Comparison of ENCODE assay signal across 8 cellular contexts in the genomic region with DNA sequence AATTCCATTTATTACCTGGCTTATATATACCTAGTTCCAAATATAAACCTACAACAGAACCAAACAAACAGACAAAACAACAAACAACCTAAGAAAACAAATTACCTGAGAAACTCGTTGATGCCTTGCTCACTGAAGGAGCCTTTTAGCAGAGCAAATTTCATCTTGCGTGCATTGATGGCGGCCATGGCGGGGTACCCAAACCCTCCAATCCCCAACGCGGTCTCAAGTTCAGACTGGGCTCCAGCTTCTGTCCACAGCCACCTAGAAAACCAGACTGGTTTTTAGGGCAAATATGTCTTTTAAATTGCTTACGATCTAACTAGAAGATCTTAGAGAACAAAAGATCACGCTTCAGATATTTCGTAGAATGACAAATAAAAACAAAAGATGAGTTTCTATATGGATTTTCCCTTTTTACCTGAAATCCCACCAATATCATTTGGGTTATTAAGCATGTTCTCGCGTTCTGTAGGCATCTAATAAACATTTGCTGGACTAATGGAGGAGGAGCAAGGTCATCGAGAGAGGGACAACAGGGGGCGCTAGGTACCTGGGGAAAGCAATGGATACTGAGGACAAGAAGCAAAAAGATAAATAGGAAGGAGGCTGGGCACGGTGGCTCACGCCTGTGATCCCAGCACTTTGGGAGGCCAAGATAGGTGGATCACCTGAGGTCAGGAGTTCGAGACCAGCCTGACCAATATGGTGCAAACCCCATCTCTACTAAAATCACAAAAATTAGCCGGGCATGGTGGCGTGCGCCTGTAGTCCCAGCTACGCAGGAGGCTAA. TPM values are rescaled to one million over a fixed set of nuclear protein-coding genes. Genes with fewer than 3 reads are reported as not detected.
DNase-seq lines count a peak whose midpoint lies in the region; ATAC-seq, FAIRE-seq and TF ChIP-seq lines count a peak whose summit lies in the region.

No MANE protein-coding gene starts in this region.

- FAIRE-seq in RCC 7860 (lab: Jason Lieb, UNC), result no peak

- peaks cover 59% of the 10 kb centered on the region for H3K36me3 ChIP-seq in PC-9 (ENCODE audit: low read depth)

- POLR2A ChIA-PET in PC-9 (lab: Charles Lee; ENCODE audit: unreplicated experiment), result no interaction called here

- TF ChIP-seq CTCF in PC-9 (conservative IDR thresholded peaks at IDR 0.05) (peak; percentile 48), type B pancreatic cell (conservative IDR thresholded peaks at IDR 0.05) (peak; percentile 40), omental fat pad (IDR thresholded peaks at IDR 0.05) (no peak)

- DNase-seq in stimulated activated CD4-positive, alpha-beta T cell treated with anti-CD3 and anti-CD28 coated beads, Interleukin-12 subunit alpha, Interleukin-12 subunit beta, amount 100 ng/mL, for 4 hours, result peak; percentile 25
- no peak for DNase-seq in stimulated activated CD4-positive, alpha-beta T cell treated with anti-CD3 and anti-CD28 coated beads, Interleukin-1b, Interleukin-23, amount 100 ng/mL, for 48 hours
- no peak for DNase-seq in PC-9
- DNase-seq in dermis blood vessel endothelial cell, result peak; percentile 60
- no peak for DNase-seq in type B pancreatic cell (ENCODE audit: extremely low spot score, unreplicated experiment)
- no peak for DNase-seq in omental fat pad (ENCODE audit: low spot score)
- no peak for DNase-seq in RCC 7860 (ENCODE audit: low spot score)
- no peak for DNase-seq in H4 (ENCODE audit: low spot score)

- H4K20me1 ChIP-seq in PC-9 (ENCODE audit: insufficient read depth), result peaks cover 20% of the 10 kb centered on the region; the same call in 1 of the 2 replicates

- peaks cover 12% of the 10 kb centered on the region; the same call in 1 of the 2 replicates for H3F3A ChIP-seq in PC-9 (ENCODE audit: insufficient read depth, low read depth)

- no peak overlapping the region for H3K4me3 Mint-ChIP-seq in type B pancreatic cell

- H2AFZ ChIP-seq in PC-9, result no peak overlapping the region

- no peaks in the 10 kb centered on the region for H3K4me1 ChIP-seq in PC-9 (replicated peaks; ENCODE audit: insufficient read depth)

- ATAC-seq in omental fat pad (ENCODE audit: low FRiP score), result no peak

- CTCF ChIA-PET in PC-9 (lab: Charles Lee), result no interaction called here

- no peaks in the 10 kb centered on the region for H3K27me3 ChIP-seq in PC-9 (ENCODE audit: insufficient read depth, low read depth)

- no peaks in the 10 kb centered on the region for H3K79me2 ChIP-seq in PC-9 (ENCODE audit: low read depth)

- H3K4me1 Mint-ChIP-seq in type B pancreatic cell (ENCODE audit: unreplicated experiment), result peaks cover 5% of the 10 kb centered on the region

- intact Hi-C loops in PC-9 (cut with micrococcal nuclease; ENCODE audit: unreplicated experiment), result no loop called here

- H3K9me3 ChIP-seq in PC-9 (ENCODE audit: insufficient read depth, low read depth), result no peaks in the 10 kb centered on the region

- no peaks in the 10 kb centered on the region for H3K9me2 ChIP-seq in PC-9 (ENCODE audit: insufficient read depth)

- no peak overlapping the region for H3K27ac ChIP-seq in PC-9

- no peak overlapping the region for H3K4me3 ChIP-seq in PC-9

- peaks cover 66% of the 10 kb centered on the region for H3K36me3 Mint-ChIP-seq in type B pancreatic cell

- no peaks in the 10 kb centered on the region for H3K27me3 Mint-ChIP-seq in type B pancreatic cell

- H3K27ac Mint-ChIP-seq in type B pancreatic cell, result no peak overlapping the region

- no peaks in the 10 kb centered on the region for H3K9me3 Mint-ChIP-seq in type B pancreatic cell

- no peak overlapping the region for H3K4me2 ChIP-seq in PC-9

- no TSS peak for BruUV-seq in PC-9 (replicated peaks; lab: Mats Ljungman, UMichigan)

RNA-seq across cellular contexts. Expression of gene PDIA6, which starts 25.2 kb away (rescaled TPM):
- total RNA-seq in PC-9 (2021) (127 and 170 TPM in 2 replicates), dermis blood vessel endothelial cell (472 and 738 TPM in 2 replicates), type B pancreatic cell (ENCODE audit: low replicate concordance) (208 and 281 TPM in 2 replicates), omental fat pad (100 to 1,000 TPM in 2 of 4 donors, 10 to 100 TPM in 2; 86.9 to 146 (median 114) TPM)
- 277 and 293 TPM in 2 replicates for total RNA-seq in H4 (2014; rRNA removed; shearing (Covaris generic))

Comparison
In these comparisons a context has a peak if more than half of its experiments do, and no peak if none do; other contexts are left out.
1. DNase-seq: peak in stimulated activated CD4-positive, alpha-beta T cell treated with anti-CD3 and anti-CD28 coated beads, Interleukin-12 subunit alpha, Interleukin-12 subunit beta, amount 100 ng/mL, for 4 hours (single experiment) and dermis blood vessel endothelial cell (single experiment); none in stimulated activated CD4-positive, alpha-beta T cell treated with anti-CD3 and anti-CD28 coated beads, Interleukin-1b, Interleukin-23, amount 100 ng/mL, for 48 hours (single experiment), PC-9 (0 of 2), type B pancreatic cell (single experiment), omental fat pad (single experiment), RCC 7860 (single experiment) and H4 (single experiment).
2. CTCF ChIP-seq: peak in PC-9 (single experiment) and type B pancreatic cell (single experiment); none in omental fat pad (0 of 3).